Comparison of ENCODE assay signal across 1 cellular context in genomic region chr12:124618291-124618902, GRCh38.
TF ChIP-seq lines count a peak whose summit lies in the region.

No MANE protein-coding gene starts in this region.

TF ChIP-seq in WTC11, 78 proteins besides CTCF, POLR2A, EP300 and RAD21 (continued from another document):
- TF ChIP-seq ZNF425 (CRISPR knock-in tag; conservative IDR thresholded peaks at IDR 0.05) (no peak), CREB1 (CRISPR knock-in tag; IDR thresholded peaks at IDR 0.05) (no peak), FOXP4 (CRISPR knock-in tag; IDR thresholded peaks at IDR 0.05) (no peak), NR1H2 (CRISPR knock-in tag; IDR thresholded peaks at IDR 0.05) (no peak), OVOL2 (CRISPR knock-in tag; IDR thresholded peaks at IDR 0.05; ENCODE audit: borderline replicate concordance) (no peak), NFATC4 (CRISPR knock-in tag; IDR thresholded peaks at IDR 0.05) (no peak), ATF1 (CRISPR knock-in tag; IDR thresholded peaks at IDR 0.05) (no peak), TEAD1 (CRISPR knock-in tag; IDR thresholded peaks at IDR 0.05) (no peak)
TF ChIP-seq in WTC11: peak in this region for 0.
